14 cellular contexts compared by ENCODE assay signal in genomic region chr2:73678008-73678407, GRCh38. TPM values are rescaled to one million over a fixed set of nuclear protein-coding genes. Genes with fewer than 3 reads are reported as not detected.
"Had no signal": no experiment of that assay in that cellular context is flagged by ENCODE, and none has a peak within 500 bp of the region (broad histone marks: within the 10 kb centered on the region; RNA-seq: fewer than 3 reads in every experiment).

No MANE protein-coding gene starts in this region.

RNA-seq across cellular contexts. Expression of gene NAT8, which starts 35.8 kb away (rescaled TPM):
- total RNA-seq: activated B cell treated with CpG ODN at 0.5 μM for 24 hours; activated CD4-positive, alpha-beta memory T cell treated with anti-CD3 and anti-CD28 coated beads for 36 hours; activated CD4-positive, alpha-beta memory T cell treated with anti-CD3 and anti-CD28 coated beads, Interleukin-2, amount 10 ng/mL, durations not matched to agents 7 days and 5 days; activated CD4-positive, alpha-beta T cell treated with anti-CD3 and anti-CD28 coated beads for 36 hours; activated CD4-positive, alpha-beta T cell treated with anti-CD3 and anti-CD28 coated beads, Interleukin-2, amount 10 ng/mL, durations not matched to agents 24 days and 14 days; activated CD4-positive, alpha-beta T cell treated with anti-CD3 and anti-CD28 coated beads, Interleukin-2, amount 10 ng/mL, durations not matched to agents 7 days and 5 days; activated CD8-positive, alpha-beta memory T cell treated with anti-CD3 and anti-CD28 coated beads for 36 hours; activated CD8-positive, alpha-beta memory T cell treated with anti-CD3 and anti-CD28 coated beads, Interleukin-2, amount 10 ng/mL, durations not matched to agents 7 days and 5 days; activated CD8-positive, alpha-beta T cell treated with anti-CD3 and anti-CD28 coated beads for 36 hours; activated CD8-positive, alpha-beta T cell treated with anti-CD3 and anti-CD28 coated beads, Interleukin-2, amount 10 ng/mL, durations not matched to agents 7 days and 5 days; T-helper 1 cell treated with Interleukin-12 subunit alpha and Interleukin-12 subunit beta and Interleukin-4 antibody, amounts not matched to agents 30 ng/mL and 1 ng/mL, for 36 hours; T-helper 17 cell; T-helper 2 cell treated with Interferon-gamma antibody and Interleukin-4, amounts not matched to agents 100 ng/mL and 5 ng/mL, for 36 hours; WTC11 had no signal
